ENCODE assay signal across 3 cellular contexts in genomic region chr5:57979671-57980070, GRCh38.
"Had no signal": no experiment of that assay in that cellular context is flagged by ENCODE, and none has a peak within 500 bp of the region (broad histone marks: within the 10 kb centered on the region; RNA-seq: fewer than 3 reads in every experiment).

No MANE protein-coding gene starts in this region.

- ATAC-seq: GM12878 had no signal

- DNase-seq: GDM1, GF-D8 had no signal
